Comparison of ENCODE assay signal across 13 cellular contexts in genomic region chr14:77012193-77012592, GRCh38.
"Had no signal": no experiment of that assay in that cellular context is flagged by ENCODE, and none has a peak within 500 bp of the region (broad histone marks: within the 10 kb centered on the region; RNA-seq: fewer than 3 reads in every experiment).

No MANE protein-coding gene starts in this region.

- H3K36me3 Mint-ChIP-seq: naive B cell had no signal

- DNase-seq: activated B cell treated with CpG ODN at 0.5 μM for 24 hours; activated CD4-positive, alpha-beta T cell treated with anti-CD3 and anti-CD28 coated beads for 48 hours; activated CD8-positive, alpha-beta memory T cell treated with anti-CD3 and anti-CD28 coated beads, Interleukin-2, amount 50 U/mL, for 48 hours; body of pancreas; effector memory CD4-positive, alpha-beta T cell; islet precursor cell; naive B cell; psoas muscle; right lobe of liver; upper lobe of right lung had no signal

- H3K27ac Mint-ChIP-seq: activated B cell treated with CpG ODN at 0.5 μM for 24 hours had no signal

- H3K27ac ChIP-seq: psoas muscle, right lobe of liver, SJSA1, upper lobe of right lung had no signal

- H3K4me1 ChIP-seq: SJSA1 had no signal

- H3K4me3 ChIP-seq: body of pancreas, lung, psoas muscle, right lobe of liver, SJSA1, upper lobe of right lung had no signal

- H3K9me3 Mint-ChIP-seq: activated B cell treated with CpG ODN at 0.5 μM for 24 hours; central memory CD8-positive, alpha-beta T cell; naive B cell had no signal

- H3K27me3 Mint-ChIP-seq: central memory CD8-positive, alpha-beta T cell had no signal

- H3K36me3 ChIP-seq: right lobe of liver, SJSA1, upper lobe of right lung had no signal

- ATAC-seq: body of pancreas, psoas muscle, right lobe of liver, upper lobe of right lung had no signal

- H3K4me1 Mint-ChIP-seq: activated B cell treated with CpG ODN at 0.5 μM for 24 hours; central memory CD8-positive, alpha-beta T cell had no signal

- H3K27me3 ChIP-seq: body of pancreas, right lobe of liver, SJSA1, upper lobe of right lung had no signal

- H3K4me3 Mint-ChIP-seq: activated B cell treated with CpG ODN at 0.5 μM for 24 hours; central memory CD8-positive, alpha-beta T cell had no signal

- H3K9me3 ChIP-seq: body of pancreas, psoas muscle, right lobe of liver, SJSA1, upper lobe of right lung had no signal
